14 cellular contexts compared by ENCODE assay signal in genomic region chr19:54458648-54459281, GRCh38. TPM values are rescaled to one million over a fixed set of nuclear protein-coding genes. Genes with fewer than 3 reads are reported as not detected.
DNase-seq lines count a peak whose midpoint lies in the region; ATAC-seq lines count a peak whose summit lies in the region.
"Had no signal": no experiment of that assay in that cellular context is flagged by ENCODE, and none has a peak within 500 bp of the region (broad histone marks: within the 10 kb centered on the region; RNA-seq: fewer than 3 reads in every experiment).

No MANE protein-coding gene starts in this region.

- H3K27me3 Mint-ChIP-seq in activated naive CD4-positive, alpha-beta T cell treated with anti-CD3 and anti-CD28 coated beads, Interleukin-2, amount 50 U/mL, for 24 hours, result no peaks in the 10 kb centered on the region
- H3K27me3 Mint-ChIP-seq in activated naive CD8-positive, alpha-beta T cell treated with anti-CD3 and anti-CD28 coated beads for 36 hours, result no peaks in the 10 kb centered on the region
- H3K27me3 Mint-ChIP-seq in stimulated activated memory B cell treated with anti-CD40 and anti-IgM and Interleukin-4, amounts not matched to agents 10 μg/mL and 1 μg/mL and 100 μg/mL, for 72 hours, result no peaks in the 10 kb centered on the region

- no peak for ATAC-seq in stimulated activated memory B cell treated with anti-CD40 and anti-IgM and Interleukin-4, amounts not matched to agents 10 μg/mL and 1 μg/mL and 100 μg/mL, for 72 hours
- ATAC-seq in GM21390 (IDR thresholded peaks at IDR 0.05; ENCODE audit: unreplicated experiment), result no peak
- ATAC-seq: left cardiac atrium had no signal

- H3K27ac Mint-ChIP-seq in activated naive CD4-positive, alpha-beta T cell treated with anti-CD3 and anti-CD28 coated beads, Interleukin-2, amount 50 U/mL, for 24 hours, result peak overlapping the region; percentile 30
- peak overlapping the region; percentile 44 for H3K27ac Mint-ChIP-seq in activated naive CD8-positive, alpha-beta T cell treated with anti-CD3 and anti-CD28 coated beads for 36 hours
- H3K27ac Mint-ChIP-seq in stimulated activated memory B cell treated with anti-CD40 and anti-IgM and Interleukin-4, amounts not matched to agents 10 μg/mL and 1 μg/mL and 100 μg/mL, for 72 hours, result peak overlapping the region; percentile 9

- peaks cover 11% of the 10 kb centered on the region for H3K36me3 Mint-ChIP-seq in activated naive CD4-positive, alpha-beta T cell treated with anti-CD3 and anti-CD28 coated beads, Interleukin-2, amount 50 U/mL, for 24 hours
- peaks cover 15% of the 10 kb centered on the region for H3K36me3 Mint-ChIP-seq in activated naive CD8-positive, alpha-beta T cell treated with anti-CD3 and anti-CD28 coated beads for 36 hours
- peaks cover 62% of the 10 kb centered on the region for H3K36me3 Mint-ChIP-seq in stimulated activated memory B cell treated with anti-CD40 and anti-IgM and Interleukin-4, amounts not matched to agents 10 μg/mL and 1 μg/mL and 100 μg/mL, for 72 hours

- H3K4me3 Mint-ChIP-seq in activated naive CD4-positive, alpha-beta T cell treated with anti-CD3 and anti-CD28 coated beads, Interleukin-2, amount 50 U/mL, for 24 hours, result no peak overlapping the region
- H3K4me3 Mint-ChIP-seq in activated naive CD8-positive, alpha-beta T cell treated with anti-CD3 and anti-CD28 coated beads for 36 hours, result no peak overlapping the region
- H3K4me3 Mint-ChIP-seq in stimulated activated memory B cell treated with anti-CD40 and anti-IgM and Interleukin-4, amounts not matched to agents 10 μg/mL and 1 μg/mL and 100 μg/mL, for 72 hours, result no peak overlapping the region

- H3K4me1 Mint-ChIP-seq in activated naive CD4-positive, alpha-beta T cell treated with anti-CD3 and anti-CD28 coated beads, Interleukin-2, amount 50 U/mL, for 24 hours, result peaks cover 18% of the 10 kb centered on the region
- H3K4me1 Mint-ChIP-seq in activated naive CD8-positive, alpha-beta T cell treated with anti-CD3 and anti-CD28 coated beads for 36 hours, result peaks cover 19% of the 10 kb centered on the region
- peaks cover 40% of the 10 kb centered on the region for H3K4me1 Mint-ChIP-seq in stimulated activated memory B cell treated with anti-CD40 and anti-IgM and Interleukin-4, amounts not matched to agents 10 μg/mL and 1 μg/mL and 100 μg/mL, for 72 hours

- no peaks in the 10 kb centered on the region for H3K9me3 Mint-ChIP-seq in activated naive CD4-positive, alpha-beta T cell treated with anti-CD3 and anti-CD28 coated beads, Interleukin-2, amount 50 U/mL, for 24 hours
- no peaks in the 10 kb centered on the region for H3K9me3 Mint-ChIP-seq in activated naive CD8-positive, alpha-beta T cell treated with anti-CD3 and anti-CD28 coated beads for 36 hours
- no peaks in the 10 kb centered on the region for H3K9me3 Mint-ChIP-seq in stimulated activated memory B cell treated with anti-CD40 and anti-IgM and Interleukin-4, amounts not matched to agents 10 μg/mL and 1 μg/mL and 100 μg/mL, for 72 hours

- DNase-seq in activated naive CD4-positive, alpha-beta T cell treated with Interleukin-2 at 50 U/mL for 16 hours, result no peak
- DNase-seq in activated naive CD8-positive, alpha-beta T cell treated with anti-CD3 and anti-CD28 coated beads for 36 hours, result no peak
- DNase-seq in mesenteric fat pad (ENCODE audit: low spot score) (peak; percentile 87), NCI-H2081 (lab: John Stamatoyannopoulos, UW) (no peak)
- DNase-seq in activated CD4-positive, alpha-beta T cell treated with anti-CD3 and anti-CD28 coated beads for 1 hour, result no peak
- DNase-seq: activated effector memory CD4-positive, alpha-beta T cell treated with anti-CD3 and anti-CD28 coated beads, Interleukin-2, amount 50 U/mL, for 16 hours; effector CD8-positive, alpha-beta T cell; left cardiac atrium; NCI-H1092; NCI-H526 had no signal

RNA-seq across cellular contexts. Expression of gene LENG9, which starts 4.8 kb away (rescaled TPM):
- total RNA-seq in activated naive CD8-positive, alpha-beta T cell treated with anti-CD3 and anti-CD28 coated beads for 36 hours, result 1 to 10 TPM; 4.3 to 4.9 TPM
- total RNA-seq in mesenteric fat pad, result 8.3 TPM

RNA-seq across cellular contexts. Expression of gene LENG8, which starts 9.8 kb away (rescaled TPM):
- 100 to 1,000 TPM; 101 to 108 TPM for total RNA-seq in activated naive CD8-positive, alpha-beta T cell treated with anti-CD3 and anti-CD28 coated beads for 36 hours
- total RNA-seq in mesenteric fat pad, result 141 TPM

RNA-seq across cellular contexts. Expression of gene CDC42EP5, which starts 14.3 kb away (rescaled TPM):
- under 1 TPM in 1 of 2 experiments, not detected in 1; 0.34 TPM for total RNA-seq in activated naive CD8-positive, alpha-beta T cell treated with anti-CD3 and anti-CD28 coated beads for 36 hours
- total RNA-seq in mesenteric fat pad, result 38.1 TPM

RNA-seq across cellular contexts. Expression of gene TTYH1, which starts 43.5 kb away (rescaled TPM):
- total RNA-seq in activated naive CD8-positive, alpha-beta T cell treated with anti-CD3 and anti-CD28 coated beads for 36 hours, result 1 to 10 TPM in 1 of 2 experiments, under 1 TPM in 1; 0.98 to 1.8 TPM
- total RNA-seq in mesenteric fat pad, result not detected
- total RNA-seq: bronchial epithelial cell had no signal

RNA-seq across cellular contexts. Expression of gene LAIR2, which starts 43.9 kb away (rescaled TPM):
- 1 to 10 TPM; 1.8 to 2.4 TPM for total RNA-seq in activated naive CD8-positive, alpha-beta T cell treated with anti-CD3 and anti-CD28 coated beads for 36 hours
- 1.7 TPM for total RNA-seq in mesenteric fat pad
- total RNA-seq: bronchial epithelial cell had no signal

Comparison
In these comparisons a context has a peak if more than half of its experiments do, and no peak if none do; other contexts are left out.
1. RNA of gene CDC42EP5, which starts 14.3 kb away (total RNA-seq): 38.1 TPM in mesenteric fat pad (single experiment); 0.34 TPM in activated naive CD8-positive, alpha-beta T cell treated with anti-CD3 and anti-CD28 coated beads for 36 hours; every median in the first group is over 10 times any median in the second.
2. Peak in every context shown above with its lines, with median percentiles within 50 percentile points of each other: H3K27ac Mint-ChIP-seq.